Comparison of ENCODE assay signal across 21 cellular contexts in the genomic region with DNA sequence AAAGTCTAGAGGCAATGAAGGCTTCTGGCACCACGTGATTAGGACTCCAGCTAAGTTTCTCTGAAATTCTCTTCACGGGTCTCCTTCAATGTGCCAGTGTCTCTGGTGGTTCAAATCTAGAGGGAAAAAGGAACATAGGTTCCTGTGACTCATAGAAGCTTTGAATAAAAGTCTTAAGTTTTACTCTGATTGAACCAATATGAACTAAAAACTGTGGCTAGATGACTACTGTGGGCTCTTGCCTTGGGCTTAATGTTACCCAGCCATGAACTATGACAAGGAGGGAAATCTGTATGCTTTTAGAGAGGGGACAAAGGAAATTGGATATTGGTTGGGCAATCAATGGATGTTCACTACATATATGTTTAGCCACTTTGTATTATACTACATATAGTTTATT. TPM values are rescaled to one million over a fixed set of nuclear protein-coding genes. Genes with fewer than 3 reads are reported as not detected.
DNase-seq lines count a peak whose midpoint lies in the region.
"Had no signal": no experiment of that assay in that cellular context is flagged by ENCODE, and none has a peak within 500 bp of the region (broad histone marks: within the 10 kb centered on the region; RNA-seq: fewer than 3 reads in every experiment).

No MANE protein-coding gene starts in this region.

- CTCF ChIA-PET in activated naive CD4-positive, alpha-beta T cell treated with anti-CD3 and anti-CD28 coated beads for 36 hours (lab: Charles Lee): no interaction called here

- no peaks in the 10 kb centered on the region for H3K36me3 Mint-ChIP-seq in activated naive CD4-positive, alpha-beta T cell treated with anti-CD3 and anti-CD28 coated beads for 36 hours (ENCODE audit: low read depth)
- H3K36me3 Mint-ChIP-seq in activated naive CD8-positive, alpha-beta T cell treated with anti-CD3 and anti-CD28 coated beads for 36 hours: peaks cover 4% of the 10 kb centered on the region
- peaks cover 6% of the 10 kb centered on the region for H3K36me3 Mint-ChIP-seq in stimulated activated naive CD8-positive, alpha-beta T cell treated with anti-CD3 and anti-CD28 coated beads, Interleukin-15, Interleukin-2, amounts not matched to agents 100 ng/mL and 50 ng/mL, for 24 hours (ENCODE audit: low read depth)

- H3K4me3 Mint-ChIP-seq in activated naive CD4-positive, alpha-beta T cell treated with anti-CD3 and anti-CD28 coated beads for 36 hours: no peak overlapping the region
- H3K4me3 Mint-ChIP-seq in activated naive CD8-positive, alpha-beta T cell treated with anti-CD3 and anti-CD28 coated beads for 36 hours: no peak overlapping the region
- no peak overlapping the region for H3K4me3 Mint-ChIP-seq in stimulated activated naive CD8-positive, alpha-beta T cell treated with anti-CD3 and anti-CD28 coated beads, Interleukin-15, Interleukin-2, amounts not matched to agents 100 ng/mL and 50 ng/mL, for 24 hours

- peaks cover 17% of the 10 kb centered on the region for H3K4me1 Mint-ChIP-seq in activated naive CD4-positive, alpha-beta T cell treated with anti-CD3 and anti-CD28 coated beads for 36 hours (ENCODE audit: low read depth)
- peaks cover 16% of the 10 kb centered on the region for H3K4me1 Mint-ChIP-seq in activated naive CD8-positive, alpha-beta T cell treated with anti-CD3 and anti-CD28 coated beads for 36 hours
- peaks cover 41% of the 10 kb centered on the region for H3K4me1 Mint-ChIP-seq in stimulated activated naive CD8-positive, alpha-beta T cell treated with anti-CD3 and anti-CD28 coated beads, Interleukin-15, Interleukin-2, amounts not matched to agents 100 ng/mL and 50 ng/mL, for 24 hours (ENCODE audit: low read depth)

- no peak for DNase-seq in activated naive CD4-positive, alpha-beta T cell treated with anti-CD3 and anti-CD28 coated beads for 36 hours
- no peak for DNase-seq in activated naive CD4-positive, alpha-beta T cell (lab: John Stamatoyannopoulos, UW)
- peak; percentile 3 for DNase-seq in OCI-M1 (lab: John Stamatoyannopoulos, UW)
- no peak for DNase-seq in activated naive CD8-positive, alpha-beta T cell treated with anti-CD3 and anti-CD28 coated beads for 36 hours
- DNase-seq in NCI-H187 (lab: John Stamatoyannopoulos, UW): no peak
- no peak for DNase-seq in stimulated activated CD4-positive, alpha-beta T cell treated with anti-CD3 and anti-CD28 coated beads, Interleukin-15, amount 100 ng/mL, for 24 hours
- DNase-seq in NCI-H526 (lab: John Stamatoyannopoulos, UW): no peak
- DNase-seq: BE2C, COR-L47, DMS79, GOT3, IMR-90, NCI-H1105, NCI-H2081, NCI-H2171, NCI-H345, NCI-H524, PC-3, RPMI8226, SHP77 treated with DMSO at 0.1 percent for 48 hours had no signal

- intact Hi-C loops in activated naive CD4-positive, alpha-beta T cell treated with anti-CD3 and anti-CD28 coated beads for 36 hours (cut with micrococcal nuclease): loop anchor here (1.0 to 5.0 kb wide), 3 partner anchors 42 to 65 kb away; no protein-coding TSS in a partner anchor

- H3K27me3 Mint-ChIP-seq in activated naive CD4-positive, alpha-beta T cell treated with anti-CD3 and anti-CD28 coated beads for 36 hours (ENCODE audit: low read depth): no peaks in the 10 kb centered on the region
- H3K27me3 Mint-ChIP-seq in activated naive CD8-positive, alpha-beta T cell treated with anti-CD3 and anti-CD28 coated beads for 36 hours: no peaks in the 10 kb centered on the region
- no peaks in the 10 kb centered on the region for H3K27me3 Mint-ChIP-seq in stimulated activated naive CD8-positive, alpha-beta T cell treated with anti-CD3 and anti-CD28 coated beads, Interleukin-15, Interleukin-2, amounts not matched to agents 100 ng/mL and 50 ng/mL, for 24 hours

- no peaks in the 10 kb centered on the region for H3K9me3 Mint-ChIP-seq in activated naive CD4-positive, alpha-beta T cell treated with anti-CD3 and anti-CD28 coated beads for 36 hours
- H3K9me3 Mint-ChIP-seq in activated naive CD8-positive, alpha-beta T cell treated with anti-CD3 and anti-CD28 coated beads for 36 hours: no peaks in the 10 kb centered on the region
- no peaks in the 10 kb centered on the region for H3K9me3 Mint-ChIP-seq in stimulated activated naive CD8-positive, alpha-beta T cell treated with anti-CD3 and anti-CD28 coated beads, Interleukin-15, Interleukin-2, amounts not matched to agents 100 ng/mL and 50 ng/mL, for 24 hours

- H3K27ac Mint-ChIP-seq in activated naive CD4-positive, alpha-beta T cell treated with anti-CD3 and anti-CD28 coated beads for 36 hours: peak overlapping the region; percentile 63
- H3K27ac Mint-ChIP-seq in activated naive CD8-positive, alpha-beta T cell treated with anti-CD3 and anti-CD28 coated beads for 36 hours: peak overlapping the region; percentile 78
- peak overlapping the region; percentile 81 for H3K27ac Mint-ChIP-seq in stimulated activated naive CD8-positive, alpha-beta T cell treated with anti-CD3 and anti-CD28 coated beads, Interleukin-15, Interleukin-2, amounts not matched to agents 100 ng/mL and 50 ng/mL, for 24 hours

RNA-seq across cellular contexts. Expression of gene TEX13D, which starts 49.9 kb away (rescaled TPM):
- under 1 TPM in 1 of 2 experiments, not detected in 1; 0.07 TPM for total RNA-seq in activated naive CD4-positive, alpha-beta T cell treated with anti-CD3 and anti-CD28 coated beads for 36 hours
- under 1 TPM in 1 of 2 experiments, not detected in 1; 0.22 TPM for total RNA-seq in activated naive CD8-positive, alpha-beta T cell treated with anti-CD3 and anti-CD28 coated beads for 36 hours
- total RNA-seq: IMR-90, PC-3 had no signal
